ENCODE assay signal across 15 cellular contexts in genomic region chr6:42335896-42336295, GRCh38.
DNase-seq lines count a peak whose midpoint lies in the region; ATAC-seq and TF ChIP-seq lines count a peak whose summit lies in the region.
"Had no signal": no experiment of that assay in that cellular context is flagged by ENCODE, and none has a peak within 500 bp of the region (broad histone marks: within the 10 kb centered on the region; RNA-seq: fewer than 3 reads in every experiment).

No MANE protein-coding gene starts in this region.

- H3K27ac Mint-ChIP-seq in central memory CD8-positive, alpha-beta T cell (ENCODE audit: low read depth): peak overlapping the region; percentile 56
- peak overlapping the region; percentile 67 for H3K27ac Mint-ChIP-seq in glutamatergic neuron (ENCODE audit: unreplicated experiment)

- H3K9me3 Mint-ChIP-seq in central memory CD8-positive, alpha-beta T cell: no peaks in the 10 kb centered on the region
- peaks cover 8% of the 10 kb centered on the region for H3K9me3 Mint-ChIP-seq in glutamatergic neuron (ENCODE audit: unreplicated experiment)
- H3K9me3 Mint-ChIP-seq: CD4-positive, alpha-beta memory T cell had no signal

- H3K36me3 Mint-ChIP-seq in central memory CD8-positive, alpha-beta T cell (ENCODE audit: insufficient read depth): peaks cover 2% of the 10 kb centered on the region
- no peaks in the 10 kb centered on the region for H3K36me3 Mint-ChIP-seq in glutamatergic neuron (ENCODE audit: unreplicated experiment)

- no peak; the same call in 1 of the 2 replicates for TF ChIP-seq CTCF in AG10803 (conservative IDR thresholded peaks at IDR 0.05; ENCODE audit: low read length)
- no peak for TF ChIP-seq CTCF in glutamatergic neuron (IDR thresholded peaks at IDR 0.05; ENCODE audit: partially characterized antibody, unreplicated experiment)

- no peak overlapping the region for H3K4me3 Mint-ChIP-seq in central memory CD8-positive, alpha-beta T cell
- H3K4me3 Mint-ChIP-seq in glutamatergic neuron (ENCODE audit: unreplicated experiment): no peak overlapping the region
- H3K4me3 Mint-ChIP-seq: CD4-positive, alpha-beta memory T cell had no signal

- H3K4me3 ChIP-seq in AG10803 (ENCODE audit: low read length): no peak overlapping the region
- H3K4me3 ChIP-seq: BLaER1 had no signal

- DNase-seq in AG10803 (ENCODE audit: low read depth) (peak; percentile 71), GM04504 (ENCODE audit: low read depth) (peak; percentile 30), glutamatergic neuron (no peak), DMS79 treated with DMSO at 0.1 percent for 48 hours (lab: John Stamatoyannopoulos, UW) (no peak), anterior cingulate cortex (lab: John Stamatoyannopoulos, UW) (no peak)
- DNase-seq in central memory CD8-positive, alpha-beta T cell (ENCODE audit: low spot score in 2 of 2): no peak
- DNase-seq: CD4-positive, alpha-beta memory T cell; Kasumi-1; NCI-H1417; NCI-H1694 treated with DMSO at 0.1 percent for 48 hours; NCI-H446; NCI-H526 treated with DMSO at 0.1 percent for 48 hours; OCI-M1 had no signal

- ATAC-seq in central memory CD8-positive, alpha-beta T cell (replicated peaks; ENCODE audit: extremely low read depth, poor library complexity, severe bottlenecking): no peak
- no peak for ATAC-seq in HG03097 (IDR thresholded peaks at IDR 0.05; ENCODE audit: low FRiP score, unreplicated experiment)

- H3K4me1 Mint-ChIP-seq in central memory CD8-positive, alpha-beta T cell: peaks cover 74% of the 10 kb centered on the region
- no peaks in the 10 kb centered on the region for H3K4me1 Mint-ChIP-seq in glutamatergic neuron (ENCODE audit: low read depth, unreplicated experiment)

- no peaks in the 10 kb centered on the region for H3K27me3 Mint-ChIP-seq in central memory CD8-positive, alpha-beta T cell
- H3K27me3 Mint-ChIP-seq in glutamatergic neuron (ENCODE audit: unreplicated experiment): peaks cover 10% of the 10 kb centered on the region
- H3K27me3 Mint-ChIP-seq: CD4-positive, alpha-beta memory T cell had no signal

Comparison
In these comparisons a context has a peak if more than half of its experiments do, and no peak if none do; other contexts are left out.
1. DNase-seq: peak in AG10803 (single experiment) and GM04504 (single experiment); none in central memory CD8-positive, alpha-beta T cell (0 of 2), glutamatergic neuron (single experiment), DMS79 treated with DMSO at 0.1 percent for 48 hours (single experiment) and anterior cingulate cortex (0 of 58).